Comparison of ENCODE assay signal across 11 cellular contexts in genomic region chr5:109454726-109455505, GRCh38. TPM values are rescaled to one million over a fixed set of nuclear protein-coding genes. Genes with fewer than 3 reads are reported as not detected.
A peak's percentile ranks its signal among the peaks of the same experiment; 100 is the strongest.
DNase-seq lines count a peak whose midpoint lies in the region; TF ChIP-seq lines count a peak whose summit lies in the region.
"Had no signal": no experiment of that assay in that cellular context is flagged by ENCODE, and none has a peak within 500 bp of the region (broad histone marks: within the 10 kb centered on the region; RNA-seq: fewer than 3 reads in every experiment).

No MANE protein-coding gene starts in this region.

- peak overlapping the region; percentile 67 for H3K9ac ChIP-seq in SK-N-SH
- H3K9ac ChIP-seq: KMS-11 had no signal

- H3K27ac Mint-ChIP-seq in Calu3 (ENCODE audit: unreplicated experiment), result peak overlapping the region; percentile 88

- TF ChIP-seq POLR2A in prostate gland (IDR thresholded peaks at IDR 0.05), result no peak

- peak overlapping the region; percentile 43 for H3K4me3 Mint-ChIP-seq in Calu3 (ENCODE audit: low read depth, unreplicated experiment)
- H3K4me3 Mint-ChIP-seq: activated CD4-positive, alpha-beta memory T cell treated with anti-CD3 and anti-CD28 coated beads, Interleukin-2, amount 10 ng/mL, durations not matched to agents 7 days and 5 days had no signal

- TF ChIP-seq EP300 in SK-N-SH (IDR thresholded peaks at IDR 0.05; ENCODE audit: borderline replicate concordance in 1 of 2, low read depth in 1 of 2, low read length in 1 of 2), result no peak

- peaks cover 22% of the 10 kb centered on the region for H3F3A ChIP-seq in SK-N-SH (replicated peaks; ENCODE audit: insufficient read depth)

- CTCF ChIA-PET in Calu3 (lab: Charles Lee), result interaction anchor here (0.6 to 1.0 kb wide), 5 partner anchors 12 to 1215 kb away, joined by 3 to 5 read pairs (median 3); no protein-coding TSS in a partner anchor
- CTCF ChIA-PET in SK-N-SH (lab: Yijun Ruan, JAX), result interaction anchor here (1.7 kb wide), 1 partner anchor 13 kb away, joined by 3 read pairs; no protein-coding TSS in a partner anchor

- DNase-seq in Calu3 (no peak), SK-N-SH (no peak), fibroblast of the aortic adventitia (ENCODE audit: low read depth) (peak; percentile 85), prostate gland (ENCODE audit: low spot score) (no peak), NAMALWA (ENCODE audit: low spot score) (no peak), NCI-H146 treated with DMSO at 0.1 percent for 48 hours (lab: John Stamatoyannopoulos, UW; ENCODE audit: unreplicated experiment) (no peak), GM20000 (ENCODE audit: low spot score) (no peak), NCI-H748 treated with DMSO at 0.1 percent for 48 hours (lab: John Stamatoyannopoulos, UW) (no peak)
- DNase-seq: Caco-2 had no signal

- no peaks in the 10 kb centered on the region for H4K20me1 ChIP-seq in SK-N-SH (ENCODE audit: insufficient read depth)

- H3K4me1 ChIP-seq in SK-N-SH (ENCODE audit: control insufficient read depth in 1 of 2, insufficient read depth in 2 of 2, low read depth in 1 of 2, low read length in 1 of 2), result peaks cover 0 to 27% of the 10 kb centered on the region in 2 experiments; a peak in 3 of 4 replicates
- no peaks in the 10 kb centered on the region for H3K4me1 ChIP-seq in prostate gland (replicated peaks)
- H3K4me1 ChIP-seq: Caco-2 had no signal

- H3K4me2 ChIP-seq in SK-N-SH, result peak overlapping the region; percentile 41
- H3K4me2 ChIP-seq: KMS-11 had no signal

- no peaks in the 10 kb centered on the region for H3K9me2 ChIP-seq in SK-N-SH

- BruUV-seq in Calu3 (replicated peaks; lab: Mats Ljungman, UMichigan), result no TSS peak

- peak overlapping the region; percentile 55 for H2AFZ ChIP-seq in SK-N-SH (ENCODE audit: low read depth)

- peaks cover 2% of the 10 kb centered on the region for H3K9me3 Mint-ChIP-seq in Calu3 (ENCODE audit: low read depth, unreplicated experiment)
- H3K9me3 Mint-ChIP-seq: activated CD4-positive, alpha-beta memory T cell treated with anti-CD3 and anti-CD28 coated beads, Interleukin-2, amount 10 ng/mL, durations not matched to agents 7 days and 5 days had no signal

- H3K27me3 ChIP-seq in SK-N-SH (ENCODE audit: insufficient read depth) (no peaks in the 10 kb centered on the region), prostate gland (replicated peaks; ENCODE audit: insufficient read depth) (no peaks in the 10 kb centered on the region)

- no peak for TF ChIP-seq RAD21 in SK-N-SH (IDR thresholded peaks at IDR 0.05; ENCODE audit: low read length)

- H3K27ac ChIP-seq in SK-N-SH (ENCODE audit: low read depth in 2 of 2, low read length in 1 of 2) (peak overlapping the region; percentile 87 to 97), prostate gland (peak overlapping the region; percentile 47 to 63)
- H3K27ac ChIP-seq: KMS-11 had no signal

- H3K27me3 Mint-ChIP-seq in Calu3 (ENCODE audit: unreplicated experiment), result no peaks in the 10 kb centered on the region

- peaks cover 17% of the 10 kb centered on the region for H3K4me1 Mint-ChIP-seq in Calu3 (ENCODE audit: low read depth, unreplicated experiment)

- POLR2A ChIA-PET in SK-N-SH (lab: Yijun Ruan, JAX), result no interaction called here

- H3K9me3 ChIP-seq in SK-N-SH (no peaks in the 10 kb centered on the region), prostate gland (no peaks in the 10 kb centered on the region)
- H3K9me3 ChIP-seq: Caco-2 had no signal

- no peaks in the 10 kb centered on the region for H3K36me3 ChIP-seq in SK-N-SH (replicated peaks in 1 of 2; ENCODE audit: control insufficient read depth in 1 of 2, insufficient read depth in 2 of 2, low read length in 1 of 2)
- H3K36me3 ChIP-seq in prostate gland, result no peaks in the 10 kb centered on the region

- WGBS in SK-N-SH (ENCODE audit: low lambda C conversion rate), result 67% methylated on average over 7 of the region's 7 CpGs
- 35% methylated on average over 7 of the region's 7 CpGs for WGBS in prostate gland

- TF ChIP-seq CTCF in Calu3 (IDR thresholded peaks at IDR 0.05; ENCODE audit: unreplicated experiment) (no peak), SK-N-SH (IDR thresholded peaks at IDR 0.05) (no peak), fibroblast of the aortic adventitia (IDR thresholded peaks at IDR 0.05; ENCODE audit: insufficient read depth, low read length) (no peak), prostate gland (IDR thresholded peaks at IDR 0.05) (no peak), GM20000 (IDR thresholded peaks at IDR 0.05; ENCODE audit: extremely low read depth, missing control alignments) (no peak)

- intact Hi-C loops in Calu3 (cut with micrococcal nuclease; ENCODE audit: unreplicated experiment), result no loop called here
- intact Hi-C loops in prostate gland (cut with DNase I), result no loop called here

- peak overlapping the region in 1 of 2 experiments; percentile 16; a peak in 1 of 4 replicates for H3K4me3 ChIP-seq in SK-N-SH (ENCODE audit: low read depth in 2 of 2, low read length in 1 of 2)
- H3K4me3 ChIP-seq in fibroblast of the aortic adventitia (ENCODE audit: low read depth, low read length), result peak overlapping the region; percentile 23
- H3K4me3 ChIP-seq in prostate gland, result no peak overlapping the region

- no peaks in the 10 kb centered on the region for H3K79me2 ChIP-seq in SK-N-SH (ENCODE audit: insufficient read depth)

- no peaks in the 10 kb centered on the region for H3K36me3 Mint-ChIP-seq in Calu3 (ENCODE audit: insufficient read depth, unreplicated experiment)

TF ChIP-seq in SK-N-SH, 30 proteins besides CTCF, POLR2A, EP300 and RAD21:
- no peak for TF ChIP-seq CHD2 (IDR thresholded peaks at IDR 0.05; ENCODE audit: low read length, partially characterized antibody)
- no peak for TF ChIP-seq PBX3 (IDR thresholded peaks at IDR 0.05)
- TF ChIP-seq USF2 (IDR thresholded peaks at IDR 0.05; ENCODE audit: borderline replicate concordance, low read depth, low read length), result no peak
- TF ChIP-seq TCF12 (IDR thresholded peaks at IDR 0.05), result no peak
- TF ChIP-seq GATA2 (CRISPR knock-in tag; IDR thresholded peaks at IDR 0.05), result no peak
- peak; percentile 28 for TF ChIP-seq MAX (IDR thresholded peaks at IDR 0.05; ENCODE audit: low read depth)
- 0 out of 2 replicates have a peak, but pooled peaks have one; percentile 3 for TF ChIP-seq FOSL2 (IDR thresholded peaks at IDR 0.05; ENCODE audit: borderline replicate concordance, low read depth)
- TF ChIP-seq POLR2AphosphoS5 (IDR thresholded peaks at IDR 0.05; ENCODE audit: low read depth, low read length), result no peak
- TF ChIP-seq RXRA (IDR thresholded peaks at IDR 0.05; ENCODE audit: borderline replicate concordance, low read depth), result no peak

RNA-seq across cellular contexts. Expression of gene PJA2, which starts 45.1 kb away (rescaled TPM):
- total RNA-seq in Calu3 (2022), result 81.0 and 89.0 TPM in 2 replicates
- 30.7 and 39.6 TPM in 2 replicates for polyA plus RNA-seq in SK-N-SH (2012; rRNA removed)
- polyA plus RNA-seq in SK-N-SH (2012; cell fraction: cytosol; rRNA removed), result 46.6 and 55.5 TPM in 2 replicates
- polyA plus RNA-seq in SK-N-SH (2012; cell fraction: nucleus; rRNA removed), result 12.8 and 27.9 TPM in 2 replicates
- 112 and 124 TPM in 2 replicates for total RNA-seq in fibroblast of the aortic adventitia (ENCODE audit: low replicate concordance)
- total RNA-seq in prostate gland, result 100 to 1,000 TPM in 1 of 2 donors, 10 to 100 TPM in 1; 94.8 to 119 TPM
